Comparison of ENCODE assay signal across 19 cellular contexts in genomic region chr2:230921806-230922595, GRCh38. TPM values are rescaled to one million over a fixed set of nuclear protein-coding genes. Genes with fewer than 3 reads are reported as not detected.
A peak's percentile ranks its signal among the peaks of the same experiment; 100 is the strongest.
DNase-seq lines count a peak whose midpoint lies in the region; ATAC-seq and TF ChIP-seq lines count a peak whose summit lies in the region.
"Had no signal": no experiment of that assay in that cellular context is flagged by ENCODE, and none has a peak within 500 bp of the region (broad histone marks: within the 10 kb centered on the region; RNA-seq: fewer than 3 reads in every experiment).

No MANE protein-coding gene starts in this region.

- H3K27me3 ChIP-seq in suprapubic skin = peaks cover 26% of the 10 kb centered on the region
- H3K27me3 ChIP-seq: brain microvascular endothelial cell, hepatocyte, pancreas had no signal

- TF ChIP-seq CTCF in suprapubic skin (IDR thresholded peaks at IDR 0.05) = no peak

- H3K4me1 ChIP-seq in suprapubic skin = peaks cover 6% of the 10 kb centered on the region
- H3K4me1 ChIP-seq: Caco-2, pancreas had no signal

- 77% methylated on average over 11 of the region's 11 CpGs for WGBS in suprapubic skin

- H3K36me3 Mint-ChIP-seq in T-cell = peaks cover 4% of the 10 kb centered on the region
- H3K36me3 Mint-ChIP-seq in dendritic cell treated with granulocyte-macrophage colony-stimulating factor and Interleukin-4, amounts not matched to agents 40 ng/mL and 50 ng/mL, for 4 days (ENCODE audit: low read depth) = no peaks in the 10 kb centered on the region

- H3K9me3 ChIP-seq in suprapubic skin = no peaks in the 10 kb centered on the region
- H3K9me3 ChIP-seq: Caco-2, pancreas had no signal

- intact Hi-C loops in dendritic cell treated with granulocyte-macrophage colony-stimulating factor and Interleukin-4, amounts not matched to agents 40 ng/mL and 50 ng/mL, for 4 days (cut with micrococcal nuclease) = no loop called here

- ATAC-seq in T-cell (replicated peaks in 1 of 4) = no peak
- ATAC-seq: left cardiac atrium, pancreas had no signal

- H3K9me3 Mint-ChIP-seq in T-cell = no peaks in the 10 kb centered on the region
- no peaks in the 10 kb centered on the region for H3K9me3 Mint-ChIP-seq in dendritic cell treated with granulocyte-macrophage colony-stimulating factor and Interleukin-4, amounts not matched to agents 40 ng/mL and 50 ng/mL, for 4 days

- H3K4me3 Mint-ChIP-seq in T-cell = peak overlapping the region in 1 of 3 donors; percentile 62
- no peak overlapping the region for H3K4me3 Mint-ChIP-seq in dendritic cell treated with granulocyte-macrophage colony-stimulating factor and Interleukin-4, amounts not matched to agents 40 ng/mL and 50 ng/mL, for 4 days

- CTCF ChIA-PET in T-cell (lab: Charles Lee) = no interaction called here

- H3K27ac Mint-ChIP-seq in T-cell = peak overlapping the region; percentile 27 to 39
- H3K27ac Mint-ChIP-seq in dendritic cell treated with granulocyte-macrophage colony-stimulating factor and Interleukin-4, amounts not matched to agents 40 ng/mL and 50 ng/mL, for 4 days = peak overlapping the region; percentile 98

- peak; percentile 63 for DNase-seq in activated effector memory CD4-positive, alpha-beta T cell treated with anti-CD3 and anti-CD28 coated beads, Interleukin-2, amount 50 U/mL, for 16 hours
- DNase-seq in activated effector memory CD4-positive, alpha-beta T cell treated with Interleukin-2 at 50 U/mL for 16 hours = no peak
- no peak for DNase-seq in T-cell
- peak; percentile 21 to 54 for DNase-seq in suprapubic skin (ENCODE audit: low spot score in 2 of 2)
- DNase-seq in NCI-H2171 (lab: John Stamatoyannopoulos, UW) = no peak
- DNase-seq in AG08396 (ENCODE audit: low spot score) = no peak
- DNase-seq in activated CD4-positive, alpha-beta T cell treated with anti-CD3 and anti-CD28 coated beads, Interleukin-2, amount 50 U/mL, for 4 hours = no peak
- DNase-seq: ACHN; brain microvascular endothelial cell; Caco-2; effector CD4-positive, alpha-beta T cell; left cardiac atrium; NCI-H1694 treated with DMSO at 0.1 percent for 48 hours; NCI-H526 treated with DMSO at 0.1 percent for 48 hours; PC-9 had no signal

- no peaks in the 10 kb centered on the region for H3K36me3 ChIP-seq in suprapubic skin
- H3K36me3 ChIP-seq: brain microvascular endothelial cell, pancreas had no signal

- H3K27ac ChIP-seq in suprapubic skin = no peak overlapping the region
- H3K27ac ChIP-seq: brain microvascular endothelial cell, hepatocyte, pancreas, PC-9 had no signal

- POLR2A ChIA-PET in T-cell (lab: Charles Lee) = no interaction called here

- no peak for TF ChIP-seq POLR2A in suprapubic skin (IDR thresholded peaks at IDR 0.05)

- TF ChIP-seq EP300 in suprapubic skin (IDR thresholded peaks at IDR 0.05) = no peak

- no peak overlapping the region for H3K4me3 ChIP-seq in suprapubic skin
- H3K4me3 ChIP-seq: hepatocyte, pancreas, PC-9, smooth muscle cell had no signal

- peaks cover 0 to 5% of the 10 kb centered on the region in 2 donors for H3K27me3 Mint-ChIP-seq in T-cell
- peaks cover 4% of the 10 kb centered on the region for H3K27me3 Mint-ChIP-seq in dendritic cell treated with granulocyte-macrophage colony-stimulating factor and Interleukin-4, amounts not matched to agents 40 ng/mL and 50 ng/mL, for 4 days

- peaks cover 35 to 70% (median 63%) of the 10 kb centered on the region in 3 donors for H3K4me1 Mint-ChIP-seq in T-cell
- H3K4me1 Mint-ChIP-seq in dendritic cell treated with granulocyte-macrophage colony-stimulating factor and Interleukin-4, amounts not matched to agents 40 ng/mL and 50 ng/mL, for 4 days (ENCODE audit: low read depth) = peaks cover 39% of the 10 kb centered on the region

RNA-seq across cellular contexts. Expression of gene GPR55, which starts 3.0 kb away (rescaled TPM):
- total RNA-seq in T-cell = 10 to 100 TPM in 2 of 5 donors, 1 to 10 TPM in 3; 2.7 to 15.5 (median 7.8) TPM
- 1 to 10 TPM in 1 of 4 donors, under 1 TPM in 1, not detected in 2; 0.72 to 1.2 TPM for total RNA-seq in suprapubic skin
- total RNA-seq: Caco-2, PC-9, smooth muscle cell had no signal

RNA-seq across cellular contexts. Expression of gene ITM2C, which starts 57.3 kb away (rescaled TPM):
- total RNA-seq in T-cell (10 to 100 TPM; 21.9 to 41.2 (median 34.8) TPM), suprapubic skin (10 to 100 TPM in 3 of 4 donors, 1 to 10 TPM in 1; 9.0 to 17.9 (median 11.4) TPM)

Comparison
In these comparisons a context has a peak if more than half of its experiments do, and no peak if none do; other contexts are left out.
1. DNase-seq: peak in activated effector memory CD4-positive, alpha-beta T cell treated with anti-CD3 and anti-CD28 coated beads, Interleukin-2, amount 50 U/mL, for 16 hours (single experiment) and suprapubic skin (2 of 2); none in activated effector memory CD4-positive, alpha-beta T cell treated with Interleukin-2 at 50 U/mL for 16 hours (single experiment), T-cell (0 of 34), NCI-H2171 (single experiment), AG08396 (single experiment) and activated CD4-positive, alpha-beta T cell treated with anti-CD3 and anti-CD28 coated beads, Interleukin-2, amount 50 U/mL, for 4 hours (0 of 2).